In the genomic region with DNA sequence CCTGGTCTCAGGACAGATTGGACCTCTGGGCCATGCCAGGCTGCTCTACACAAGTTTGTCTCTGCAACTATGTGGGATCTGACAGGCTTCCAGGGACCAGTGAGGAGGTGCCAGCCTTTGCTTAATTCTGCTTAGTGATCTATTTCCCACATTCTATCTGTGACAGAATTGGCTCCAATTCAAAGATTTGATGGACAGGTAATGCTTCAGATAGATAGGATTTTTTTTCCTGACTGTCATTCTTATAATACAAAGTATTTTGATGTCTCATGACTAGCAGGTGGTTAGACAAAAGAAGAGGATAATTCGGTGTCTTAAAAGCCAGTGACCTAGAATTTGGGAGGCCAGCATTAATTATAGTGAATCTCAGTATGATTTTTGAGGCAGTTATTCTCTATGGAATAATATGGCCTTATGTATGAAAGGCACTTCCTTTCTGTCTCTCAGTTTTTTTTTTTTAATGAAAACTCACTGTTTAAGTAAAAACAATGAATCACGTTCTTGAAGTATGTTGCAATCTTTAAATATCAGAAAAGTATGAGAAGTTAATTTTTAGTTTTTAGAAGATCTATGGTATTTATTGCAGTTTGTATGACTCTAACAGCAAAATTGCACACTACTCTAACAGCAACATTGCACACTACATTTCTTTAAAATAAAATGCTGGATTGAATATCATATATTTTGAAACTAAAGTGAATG, we compare ENCODE assay signal across 1 cellular context.
TF ChIP-seq lines count a peak whose summit lies in the region.

No MANE protein-coding gene starts in this region.

TF ChIP-seq in neural cell, 6 proteins besides CTCF, POLR2A, EP300 and RAD21 (continued from another document):
- TF ChIP-seq EZH2 (IDR thresholded peaks at IDR 0.05; ENCODE audit: borderline replicate concordance, insufficient read depth, low read length, poor library complexity, severe bottlenecking) (no peak), TAF1 (IDR thresholded peaks at IDR 0.05; ENCODE audit: low read depth) (no peak)
